Comparison of ENCODE assay signal across 9 cellular contexts in genomic region chr10:12332572-12333381, GRCh38. TPM values are rescaled to one million over a fixed set of nuclear protein-coding genes. Genes with fewer than 3 reads are reported as not detected.
A peak's percentile ranks its signal among the peaks of the same experiment; 100 is the strongest.
DNase-seq lines count a peak whose midpoint lies in the region; ATAC-seq and TF ChIP-seq lines count a peak whose summit lies in the region.
"Had no signal": no experiment of that assay in that cellular context is flagged by ENCODE, and none has a peak within 500 bp of the region (broad histone marks: within the 10 kb centered on the region; RNA-seq: fewer than 3 reads in every experiment).

No MANE protein-coding gene starts in this region.

- DNase-seq in SJCRH30 (no peak), esophagus squamous epithelium (lab: John Stamatoyannopoulos, UW) (no peak), ecto neural progenitor cell (ENCODE audit: low spot score) (no peak)

- CTCF ChIA-PET in HEK293 (lab: Yijun Ruan, JAX): interaction anchor here (1.4 to 2.1 kb wide), 3 partner anchors 16 to 324 kb away, joined by 4 to 8 read pairs (median 6); partner anchors contain the start of gene CAMK1D

- H3K4me3 ChIP-seq in HEK293 (ENCODE audit: low read depth, low read length) (no peak overlapping the region), SJCRH30 (peak overlapping the region; percentile 24; the same call in 1 of the 2 replicates), esophagus squamous epithelium (no peak overlapping the region), skin epidermis (no peak overlapping the region)

- H3K9me3 ChIP-seq in HEK293 (ENCODE audit: control insufficient read depth, insufficient read depth, low read depth, low read length) (no peaks in the 10 kb centered on the region), SJCRH30 (replicated peaks) (no peaks in the 10 kb centered on the region), esophagus squamous epithelium (no peaks in the 10 kb centered on the region)

- POLR2A ChIA-PET in HEK293 (lab: Yijun Ruan, JAX): interaction anchor here (0.5 to 2.0 kb wide), 7 partner anchors 10 to 1966 kb away, joined by 3 to 6 read pairs (median 3); no protein-coding TSS in a partner anchor

- H3K36me3 ChIP-seq in HEK293 (ENCODE audit: control insufficient read depth in 2 of 2, insufficient read depth in 1 of 2, low read length in 2 of 2): no peaks in the 10 kb centered on the region
- H3K36me3 ChIP-seq in SJCRH30: no peaks in the 10 kb centered on the region
- H3K36me3 ChIP-seq in esophagus squamous epithelium: no peaks in the 10 kb centered on the region

- ATAC-seq in HG02970 (IDR thresholded peaks at IDR 0.05; ENCODE audit: low FRiP score, unreplicated experiment) (no peak), GM19023 (IDR thresholded peaks at IDR 0.05; ENCODE audit: unreplicated experiment) (no peak), GM19351 (IDR thresholded peaks at IDR 0.05; ENCODE audit: unreplicated experiment) (no peak)

- TF ChIP-seq POLR2A in esophagus squamous epithelium (IDR thresholded peaks at IDR 0.05): no peak

- intact Hi-C loops in esophagus squamous epithelium (cut with DNase I): no loop called here

- no peaks in the 10 kb centered on the region for H3K27me3 ChIP-seq in SJCRH30
- H3K27me3 ChIP-seq in esophagus squamous epithelium: no peaks in the 10 kb centered on the region

- 58 to 60% methylated on average over 11 of the region's 11 CpGs for WGBS in esophagus squamous epithelium, 2 donors

- H3K27ac ChIP-seq in HEK293 (ENCODE audit: extremely low read depth, low read depth, low read length) (peak overlapping the region; percentile 80), SJCRH30 (peak overlapping the region; percentile 87), esophagus squamous epithelium (peak overlapping the region; percentile 61 to 85 (median 80)), skin epidermis (peak overlapping the region in 20 of 21 experiments; percentile 31 to 90 (median 76))
- H3K27ac ChIP-seq: HL-60 had no signal

- H3K4me1 ChIP-seq in HEK293 (ENCODE audit: control insufficient read depth, insufficient read depth, low read length) (peaks cover 14% of the 10 kb centered on the region), SJCRH30 (peaks cover 9% of the 10 kb centered on the region), esophagus squamous epithelium (peaks cover 8 to 44% (median 28%) of the 10 kb centered on the region in 3 donors)

- TF ChIP-seq CTCF in HEK293 (tag by site-specific recombination; IDR thresholded peaks at IDR 0.05): no peak
- TF ChIP-seq CTCF in esophagus squamous epithelium (IDR thresholded peaks at IDR 0.05): no peak

TF ChIP-seq in HEK293, 187 proteins besides CTCF, POLR2A, EP300 and RAD21:
- TF ChIP-seq PRDM6 (tag by site-specific recombination; IDR thresholded peaks at IDR 0.05) (peak; percentile 53; the same call in 1 of the 2 replicates), ZNF362 (tag by site-specific recombination; IDR thresholded peaks at IDR 0.05) (peak; percentile 95; the same call in 1 of the 2 replicates), ZNF837 (tag by site-specific recombination; IDR thresholded peaks at IDR 0.05) (no peak), ZNF23 (tag by site-specific recombination; IDR thresholded peaks at IDR 0.05; ENCODE audit: borderline replicate concordance) (no peak), ZBTB7A (tag by site-specific recombination; IDR thresholded peaks at IDR 0.05; ENCODE audit: low read depth) (no peak), TSHZ1 (tag by site-specific recombination; IDR thresholded peaks at IDR 0.05; ENCODE audit: borderline replicate concordance) (no peak), TRIM28 (IDR thresholded peaks at IDR 0.05; ENCODE audit: borderline replicate concordance, low read length) (no peak), ZNF555 (tag by site-specific recombination; conservative IDR thresholded peaks at IDR 0.05) (no peak), ZNF791 (tag by site-specific recombination; IDR thresholded peaks at IDR 0.05) (no peak), HOXA7 (CRISPR knock-in tag; IDR thresholded peaks at IDR 0.05; ENCODE audit: borderline replicate concordance) (no peak)

RNA-seq across cellular contexts. Expression of gene CAMK1D, which starts 16.6 kb away (rescaled TPM):
- 0.63 and 1.1 TPM in 2 replicates for total RNA-seq in SJCRH30 (2014; rRNA removed; shearing (Covaris generic))
- 10 to 100 TPM in 2 of 4 donors, 1 to 10 TPM in 2; 3.8 to 11.8 (median 9.9) TPM for total RNA-seq in esophagus squamous epithelium
